Comparison of ENCODE assay signal across 20 cellular contexts in the genomic region with DNA sequence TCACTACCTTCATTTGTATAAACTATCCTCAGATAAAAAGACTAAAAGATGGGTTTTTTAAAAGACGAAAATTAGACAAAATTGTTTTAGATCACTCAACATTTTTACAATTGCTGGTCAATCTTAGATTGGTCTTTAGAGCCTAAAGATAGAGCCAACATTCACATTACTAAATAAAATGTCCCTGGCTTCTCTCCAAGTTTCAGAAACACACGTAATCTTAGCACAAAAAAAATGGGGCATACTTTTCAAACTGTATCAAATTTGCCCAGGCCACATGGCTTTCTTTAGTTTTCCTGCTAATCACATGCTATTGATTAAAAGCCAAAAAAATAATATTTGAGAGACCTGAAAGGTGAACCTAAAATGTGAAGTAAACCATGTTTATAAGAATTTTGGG.
"Had no signal": no experiment of that assay in that cellular context is flagged by ENCODE, and none has a peak within 500 bp of the region (broad histone marks: within the 10 kb centered on the region; RNA-seq: fewer than 3 reads in every experiment).

No MANE protein-coding gene starts in this region.

- H3K27me3 Mint-ChIP-seq: stimulated activated naive CD8-positive, alpha-beta T cell treated with anti-CD3 and anti-CD28 coated beads, Interleukin-15, Interleukin-2, amounts not matched to agents 100 ng/mL and 50 ng/mL, for 24 hours had no signal

- H3K4me1 Mint-ChIP-seq: nephron progenitor cell had no signal

- H3K9me3 Mint-ChIP-seq: activated T-helper 1 cell treated with anti-CD3 and anti-CD28 coated beads, Interleukin-12 subunit alpha, Interleukin-12 subunit beta, Interleukin-2, Interleukin-4 antibody, amounts not matched to agents 30 ng/mL and 10 ng/mL and 1 ng/mL, durations not matched to agents 14 hours and 24 hours and 36 hours; nephron progenitor cell; stimulated activated naive CD8-positive, alpha-beta T cell treated with anti-CD3 and anti-CD28 coated beads, Interleukin-15, Interleukin-2, amounts not matched to agents 100 ng/mL and 50 ng/mL, for 24 hours had no signal

- H3K4me3 Mint-ChIP-seq: activated T-helper 1 cell treated with anti-CD3 and anti-CD28 coated beads, Interleukin-12 subunit alpha, Interleukin-12 subunit beta, Interleukin-2, Interleukin-4 antibody, amounts not matched to agents 30 ng/mL and 10 ng/mL and 1 ng/mL, durations not matched to agents 14 hours and 24 hours and 36 hours; nephron progenitor cell; stimulated activated naive CD8-positive, alpha-beta T cell treated with anti-CD3 and anti-CD28 coated beads, Interleukin-15, Interleukin-2, amounts not matched to agents 100 ng/mL and 50 ng/mL, for 24 hours had no signal

- H3K4me3 ChIP-seq: lung had no signal

- H3K4me1 ChIP-seq: foreskin keratinocyte had no signal

- H3K27me3 ChIP-seq: foreskin keratinocyte had no signal

- H3K36me3 Mint-ChIP-seq: activated naive CD4-positive, alpha-beta T cell treated with anti-CD3 and anti-CD28 coated beads, Interleukin-2, amount 50 U/mL, for 72 hours had no signal

- H3K27ac ChIP-seq: foreskin keratinocyte had no signal

- H3K27ac Mint-ChIP-seq: activated naive CD4-positive, alpha-beta T cell treated with anti-CD3 and anti-CD28 coated beads, Interleukin-2, amount 50 U/mL, for 72 hours; activated T-helper 1 cell treated with anti-CD3 and anti-CD28 coated beads, Interleukin-12 subunit alpha, Interleukin-12 subunit beta, Interleukin-2, Interleukin-4 antibody, amounts not matched to agents 30 ng/mL and 10 ng/mL and 1 ng/mL, durations not matched to agents 14 hours and 24 hours and 36 hours; nephron progenitor cell; stimulated activated naive CD8-positive, alpha-beta T cell treated with anti-CD3 and anti-CD28 coated beads, Interleukin-15, Interleukin-2, amounts not matched to agents 100 ng/mL and 50 ng/mL, for 24 hours had no signal

- DNase-seq: activated CD4-positive, alpha-beta T cell treated with anti-CD3 and anti-CD28 coated beads, Interleukin-2, amount 50 U/mL, for 4 hours; activated gamma-delta T cell treated with Interleukin-2 at 50 U/mL for 16 hours; amniotic stem cell; central memory CD4-positive, alpha-beta T cell; cortex of kidney; effector CD4-positive, alpha-beta T cell; glutamatergic neuron; hippocampal formation; islet precursor cell; nephron progenitor cell; nucleus accumbens; posterior cingulate gyrus; stimulated activated CD4-positive, alpha-beta T cell treated with anti-CD3 and anti-CD28 coated beads, Interleukin-15, amount 100 ng/mL, for 24 hours; stimulated activated CD4-positive, alpha-beta T cell treated with anti-CD3 and anti-CD28 coated beads, Interleukin-2, amount 100 ng/mL, for 48 hours; trophoblast cell had no signal
